Comparison of ENCODE assay signal across 27 cellular contexts in the genomic region with DNA sequence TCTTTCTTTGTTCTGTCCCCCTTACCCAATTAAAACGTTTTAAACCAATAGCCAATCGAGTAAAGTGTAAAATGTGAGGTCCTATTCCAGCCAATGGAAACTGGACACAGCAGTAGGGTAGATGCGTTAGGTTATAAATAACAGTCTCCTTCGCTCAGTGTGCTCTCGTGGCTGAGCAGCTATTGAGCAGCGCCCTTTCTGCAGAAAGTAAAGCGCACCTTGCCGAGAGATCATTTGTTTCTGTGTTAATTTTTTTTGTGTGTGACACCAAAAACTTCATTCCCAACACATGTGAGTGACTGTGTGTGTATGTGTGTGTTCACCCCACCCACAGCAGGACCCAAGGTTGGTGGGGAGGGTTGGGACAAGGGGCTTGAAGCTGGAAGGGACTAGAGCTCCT. TPM values are rescaled to one million over a fixed set of nuclear protein-coding genes. Genes with fewer than 3 reads are reported as not detected.
"Had no signal": no experiment of that assay in that cellular context is flagged by ENCODE, and none has a peak within 500 bp of the region (broad histone marks: within the 10 kb centered on the region; RNA-seq: fewer than 3 reads in every experiment).

No MANE protein-coding gene starts in this region.

- H3K9ac ChIP-seq: parathyroid adenoma had no signal

- H3K4me3 ChIP-seq: colonic mucosa, esophagus squamous epithelium, heart right ventricle, left lung, mucosa of descending colon, smooth muscle cell, suprapubic skin, transverse colon had no signal

- H3K9me3 ChIP-seq: colonic mucosa had no signal

- H3K4me2 ChIP-seq: smooth muscle cell had no signal

- H3K27me3 ChIP-seq: colonic mucosa, esophagus squamous epithelium, heart right ventricle, left lung, neutrophil, suprapubic skin, transverse colon had no signal

- H3K79me2 ChIP-seq: parathyroid adenoma had no signal

- H3K36me3 ChIP-seq: colonic mucosa, esophagus squamous epithelium, heart right ventricle, left lung, neutrophil, suprapubic skin, transverse colon had no signal

- FAIRE-seq: islet of Langerhans had no signal

- H2AFZ ChIP-seq: parathyroid adenoma had no signal

- DNase-seq: colonic mucosa; dermis blood vessel endothelial cell; effector memory CD4-positive, alpha-beta T cell; esophagus squamous epithelium; foreskin melanocyte; glutamatergic neuron; heart right ventricle; hippocampal formation; left cardiac atrium; left lung; mesenchymal stem cell; mucosa of descending colon; naive B cell; stimulated activated CD4-positive, alpha-beta T cell treated with anti-CD3 and anti-CD28 coated beads, Interleukin-12 subunit alpha, Interleukin-12 subunit beta, amount 100 ng/mL, for 4 hours; stimulated activated CD4-positive, alpha-beta T cell treated with anti-CD3 and anti-CD28 coated beads, Interleukin-1b, Interleukin-23, amount 100 ng/mL, for 48 hours; stimulated activated CD4-positive, alpha-beta T cell treated with anti-CD3 and anti-CD28 coated beads, Interleukin-4, amount 100 ng/mL, for 1 hour; stimulated activated CD8-positive, alpha-beta memory T cell treated with anti-CD3 and anti-CD28 coated beads, Interleukin-4, amount 100 ng/mL, for 48 hours; stimulated activated naive CD4-positive, alpha-beta T cell; stimulated activated naive CD8-positive, alpha-beta T cell treated with anti-CD3 and anti-CD28 coated beads, Interleukin-15, amount 100 ng/mL, for 72 hours; transverse colon had no signal

- H3K4me1 ChIP-seq: colonic mucosa, parathyroid adenoma, transverse colon had no signal

- H3K27ac ChIP-seq: colonic mucosa, esophagus squamous epithelium, heart right ventricle, left lung, neutrophil, parathyroid adenoma, suprapubic skin, transverse colon had no signal

RNA-seq across cellular contexts. Expression of gene BIK, which starts 14.1 kb away (rescaled TPM):
- total RNA-seq: left cardiac atrium; natural killer cell treated with Interleukin-12 subunit alpha and Interleukin-12 subunit beta and Interleukin-15 and Interleukin-18, amount 100 ng/mL, for 72 hours; sciatic nerve had no signal
